9 cellular contexts compared by ENCODE assay signal in genomic region chr14:90510208-90510607, GRCh38.
DNase-seq lines count a peak whose midpoint lies in the region; ATAC-seq and TF ChIP-seq lines count a peak whose summit lies in the region.
"Had no signal": no experiment of that assay in that cellular context is flagged by ENCODE, and none has a peak within 500 bp of the region (broad histone marks: within the 10 kb centered on the region; RNA-seq: fewer than 3 reads in every experiment).

No MANE protein-coding gene starts in this region.

- no peak for TF ChIP-seq POLR2A in body of pancreas (IDR thresholded peaks at IDR 0.05)

- TF ChIP-seq CTCF in body of pancreas (IDR thresholded peaks at IDR 0.05): no peak

- no peaks in the 10 kb centered on the region for H3K36me3 ChIP-seq in body of pancreas (replicated peaks in 1 of 2; ENCODE audit: insufficient read depth in 1 of 2, low read depth in 2 of 2)
- H3K36me3 ChIP-seq: ascending aorta had no signal

- no peak overlapping the region for H3K4me3 ChIP-seq in body of pancreas
- H3K4me3 ChIP-seq: ascending aorta had no signal

- H3K36me3 Mint-ChIP-seq in activated T-helper 2 cell treated with anti-CD3 and anti-CD28 coated beads, Interferon-gamma antibody, Interleukin-2, Interleukin-4, amounts not matched to agents 10 μg/mL and 5 μg/mL and 100 μg/mL, durations not matched to agents 14 hours and 24 hours and 36 hours (ENCODE audit: low read depth): no peaks in the 10 kb centered on the region

- WGBS in body of pancreas, 2 donors: 35 to 53% methylated on average over 8 to 9 of the region's 9 CpGs

- H3K27ac ChIP-seq in body of pancreas: peak overlapping the region; percentile 56 to 85 (median 84)
- H3K27ac ChIP-seq: ascending aorta had no signal

- ATAC-seq in body of pancreas (peak; percentile 63), left lobe of liver (peak; percentile 47), HG03432 (IDR thresholded peaks at IDR 0.05; ENCODE audit: unreplicated experiment) (no peak), GM18907 (IDR thresholded peaks at IDR 0.05; ENCODE audit: unreplicated experiment) (no peak)

- H3K4me1 Mint-ChIP-seq in activated T-helper 2 cell treated with anti-CD3 and anti-CD28 coated beads, Interferon-gamma antibody, Interleukin-2, Interleukin-4, amounts not matched to agents 10 μg/mL and 5 μg/mL and 100 μg/mL, durations not matched to agents 14 hours and 24 hours and 36 hours (ENCODE audit: low read depth): no peaks in the 10 kb centered on the region

- peaks cover 13% of the 10 kb centered on the region for H3K27me3 Mint-ChIP-seq in activated T-helper 2 cell treated with anti-CD3 and anti-CD28 coated beads, Interferon-gamma antibody, Interleukin-2, Interleukin-4, amounts not matched to agents 10 μg/mL and 5 μg/mL and 100 μg/mL, durations not matched to agents 14 hours and 24 hours and 36 hours (ENCODE audit: low read depth)

- DNase-seq in COLO668 (lab: John Stamatoyannopoulos, UW; ENCODE audit: unreplicated experiment): peak; percentile 34
- DNase-seq in NCI-H1105 treated with DMSO at 0.1 percent for 48 hours (lab: John Stamatoyannopoulos, UW): peak; percentile 83
- peak; percentile 74 to 90 (median 84) for DNase-seq in body of pancreas
- DNase-seq in left lobe of liver (ENCODE audit: low spot score): no peak
- DNase-seq in activated T-helper 2 cell treated with anti-CD3 and anti-CD28 coated beads, Interferon-gamma antibody, Interleukin-2, Interleukin-4, amounts not matched to agents 10 μg/mL and 5 μg/mL and 100 μg/mL, durations not matched to agents 14 hours and 24 hours and 36 hours (ENCODE audit: low spot score): no peak
- DNase-seq in activated CD4-positive, alpha-beta T cell treated with anti-CD3 and anti-CD28 coated beads, Interleukin-2, amount 50 U/mL, for 1 hour: no peak

- H3K27ac Mint-ChIP-seq in activated T-helper 2 cell treated with anti-CD3 and anti-CD28 coated beads, Interferon-gamma antibody, Interleukin-2, Interleukin-4, amounts not matched to agents 10 μg/mL and 5 μg/mL and 100 μg/mL, durations not matched to agents 14 hours and 24 hours and 36 hours: no peak overlapping the region

- no peak overlapping the region for H3K4me3 Mint-ChIP-seq in activated T-helper 2 cell treated with anti-CD3 and anti-CD28 coated beads, Interferon-gamma antibody, Interleukin-2, Interleukin-4, amounts not matched to agents 10 μg/mL and 5 μg/mL and 100 μg/mL, durations not matched to agents 14 hours and 24 hours and 36 hours (ENCODE audit: low read depth)

- H3K9me3 ChIP-seq in body of pancreas: no peaks in the 10 kb centered on the region
- H3K9me3 ChIP-seq: ascending aorta had no signal

- no peaks in the 10 kb centered on the region for H3K9me3 Mint-ChIP-seq in activated T-helper 2 cell treated with anti-CD3 and anti-CD28 coated beads, Interferon-gamma antibody, Interleukin-2, Interleukin-4, amounts not matched to agents 10 μg/mL and 5 μg/mL and 100 μg/mL, durations not matched to agents 14 hours and 24 hours and 36 hours

- intact Hi-C loops in body of pancreas (cut with DNase I): no loop called here
- intact Hi-C loops in activated T-helper 2 cell treated with anti-CD3 and anti-CD28 coated beads, Interferon-gamma antibody, Interleukin-2, Interleukin-4, amounts not matched to agents 10 μg/mL and 5 μg/mL and 100 μg/mL, durations not matched to agents 14 hours and 24 hours and 36 hours (cut with micrococcal nuclease): no loop called here

- H3K4me1 ChIP-seq in body of pancreas: peaks cover 64% of the 10 kb centered on the region

- no peaks in the 10 kb centered on the region for H3K27me3 ChIP-seq in body of pancreas
- H3K27me3 ChIP-seq: ascending aorta had no signal

Comparison
In these comparisons a context has a peak if more than half of its experiments do, and no peak if none do; other contexts are left out.
1. DNase-seq: peak in COLO668 (single experiment), NCI-H1105 treated with DMSO at 0.1 percent for 48 hours (single experiment) and body of pancreas (4 of 4); none in left lobe of liver (single experiment), activated T-helper 2 cell treated with anti-CD3 and anti-CD28 coated beads, Interferon-gamma antibody, Interleukin-2, Interleukin-4, amounts not matched to agents 10 μg/mL and 5 μg/mL and 100 μg/mL, durations not matched to agents 14 hours and 24 hours and 36 hours (single experiment) and activated CD4-positive, alpha-beta T cell treated with anti-CD3 and anti-CD28 coated beads, Interleukin-2, amount 50 U/mL, for 1 hour (single experiment).
2. ATAC-seq: peak in body of pancreas (single experiment) and left lobe of liver (single experiment); none in HG03432 (single experiment) and GM18907 (single experiment).